In genomic region chr7:104328970-104329825, GRCh38 we compare ENCODE assay signal across 12 cellular contexts. TPM values are rescaled to one million over a fixed set of nuclear protein-coding genes. Genes with fewer than 3 reads are reported as not detected.
A peak's percentile ranks its signal among the peaks of the same experiment; 100 is the strongest.
DNase-seq lines count a peak whose midpoint lies in the region; ATAC-seq and TF ChIP-seq lines count a peak whose summit lies in the region.
"Had no signal": no experiment of that assay in that cellular context is flagged by ENCODE, and none has a peak within 500 bp of the region (broad histone marks: within the 10 kb centered on the region; RNA-seq: fewer than 3 reads in every experiment).

No MANE protein-coding gene starts in this region.

- H3K27me3 ChIP-seq in WERI-Rb-1 (ENCODE audit: insufficient read depth, low read depth, severe bottlenecking) (no peaks in the 10 kb centered on the region), iPS-20b (ENCODE audit: insufficient read depth, low read length) (peaks cover 88% of the 10 kb centered on the region), testis (no peaks in the 10 kb centered on the region)

- peak overlapping the region; percentile 53 for H3K4me3 ChIP-seq in WERI-Rb-1 (ENCODE audit: low read depth, low read length)
- H3K4me3 ChIP-seq in iPS-20b (ENCODE audit: low read length) = peak overlapping the region; percentile 80
- peak overlapping the region; percentile 6 to 38 for H3K4me3 ChIP-seq in testis
- H3K4me3 ChIP-seq: psoas muscle had no signal

- H3K36me3 ChIP-seq in WERI-Rb-1 (no peaks in the 10 kb centered on the region), iPS-20b (ENCODE audit: insufficient read depth, low read depth, low read length) (no peaks in the 10 kb centered on the region), testis (ENCODE audit: low read depth, missing control alignments) (no peaks in the 10 kb centered on the region)

- no peak for TF ChIP-seq POLR2A in testis (IDR thresholded peaks at IDR 0.05)

- ATAC-seq in activated CD8-positive, alpha-beta memory T cell treated with anti-CD3 and anti-CD28 coated beads, Interleukin-2, amount 10 ng/mL, durations not matched to agents 7 days and 5 days = no peak
- ATAC-seq in GM19328 (IDR thresholded peaks at IDR 0.05; ENCODE audit: unreplicated experiment) (no peak), GM18520 (IDR thresholded peaks at IDR 0.05; ENCODE audit: unreplicated experiment) (no peak)

- CTCF ChIA-PET in activated CD8-positive, alpha-beta memory T cell treated with anti-CD3 and anti-CD28 coated beads, Interleukin-2, amount 10 ng/mL, durations not matched to agents 7 days and 5 days (lab: Charles Lee) = no interaction called here

- H3K9me3 ChIP-seq in WERI-Rb-1 (ENCODE audit: severe bottlenecking) (no peaks in the 10 kb centered on the region), iPS-20b (ENCODE audit: insufficient read depth, low read depth, low read length) (no peaks in the 10 kb centered on the region), testis (no peaks in the 10 kb centered on the region)
- H3K9me3 ChIP-seq: psoas muscle had no signal

- H3K9ac ChIP-seq in iPS-20b (ENCODE audit: low read depth, low read length) = no peak overlapping the region

- TF ChIP-seq CTCF in WERI-Rb-1 (IDR thresholded peaks at IDR 0.05; ENCODE audit: low read depth, low read length) = no peak
- TF ChIP-seq CTCF in testis (IDR thresholded peaks at IDR 0.05) = no peak

- H3K27ac Mint-ChIP-seq in activated CD8-positive, alpha-beta memory T cell treated with anti-CD3 and anti-CD28 coated beads, Interleukin-2, amount 10 ng/mL, durations not matched to agents 7 days and 5 days = no peak overlapping the region

- peak overlapping the region; percentile 20 for H3K4me3 Mint-ChIP-seq in activated CD8-positive, alpha-beta memory T cell treated with anti-CD3 and anti-CD28 coated beads, Interleukin-2, amount 10 ng/mL, durations not matched to agents 7 days and 5 days

- WGBS in testis, 2 donors = 0 to 2% methylated on average over 23 to 51 of the region's 59 CpGs

- intact Hi-C loops in testis (cut with DNase I; ENCODE audit: low total_unique reads) = no loop called here

- H3K4me1 Mint-ChIP-seq in activated CD8-positive, alpha-beta memory T cell treated with anti-CD3 and anti-CD28 coated beads, Interleukin-2, amount 10 ng/mL, durations not matched to agents 7 days and 5 days = peaks cover 7% of the 10 kb centered on the region

- no peaks in the 10 kb centered on the region for H3K9me3 Mint-ChIP-seq in activated CD8-positive, alpha-beta memory T cell treated with anti-CD3 and anti-CD28 coated beads, Interleukin-2, amount 10 ng/mL, durations not matched to agents 7 days and 5 days (ENCODE audit: low read depth)

- DNase-seq in activated CD8-positive, alpha-beta memory T cell treated with anti-CD3 and anti-CD28 coated beads, Interleukin-2, amount 10 ng/mL, durations not matched to agents 7 days and 5 days = no peak
- DNase-seq in activated CD8-positive, alpha-beta memory T cell treated with anti-CD3 and anti-CD28 coated beads, Interleukin-2, amount 50 U/mL, for 4 hours = no peak
- DNase-seq in WERI-Rb-1 = peak; percentile 75
- DNase-seq in testis = peak; percentile 13
- DNase-seq in NCI-H2107 treated with DMSO at 0.1 percent for 48 hours (lab: John Stamatoyannopoulos, UW; ENCODE audit: unreplicated experiment) = no peak
- DNase-seq: activated naive CD4-positive, alpha-beta T cell; foreskin melanocyte; psoas muscle had no signal

- H3K4me1 ChIP-seq in iPS-20b (ENCODE audit: insufficient read depth, low read length) (peaks cover 4% of the 10 kb centered on the region; the same call in 1 of the 2 replicates), testis (no peaks in the 10 kb centered on the region)
- H3K4me1 ChIP-seq: psoas muscle had no signal

- H3K36me3 Mint-ChIP-seq in activated CD8-positive, alpha-beta memory T cell treated with anti-CD3 and anti-CD28 coated beads, Interleukin-2, amount 10 ng/mL, durations not matched to agents 7 days and 5 days = no peaks in the 10 kb centered on the region

- peaks cover 55% of the 10 kb centered on the region for H3K27me3 Mint-ChIP-seq in activated CD8-positive, alpha-beta memory T cell treated with anti-CD3 and anti-CD28 coated beads, Interleukin-2, amount 10 ng/mL, durations not matched to agents 7 days and 5 days

- H3K27ac ChIP-seq in WERI-Rb-1 (peak overlapping the region; percentile 60), iPS-20b (ENCODE audit: low read length) (no peak overlapping the region), testis (no peak overlapping the region)
- H3K27ac ChIP-seq: psoas muscle had no signal

RNA-seq across cellular contexts. Expression of gene LHFPL3, which starts 0.8 kb away (rescaled TPM):
- total RNA-seq in activated CD8-positive, alpha-beta memory T cell treated with anti-CD3 and anti-CD28 coated beads, Interleukin-2, amount 10 ng/mL, durations not matched to agents 7 days and 5 days = not detected
- total RNA-seq in testis = under 1 TPM; 0.19 to 0.47 TPM
- polyA plus RNA-seq in testis (ENCODE audit: insufficient read depth, low read depth, low replicate concordance) = 0.17 TPM
- total RNA-seq: HT1080, psoas muscle had no signal
- polyA plus RNA-seq: psoas muscle had no signal

Comparison
In these comparisons a context has a peak if more than half of its experiments do, and no peak if none do; other contexts are left out.
1. DNase-seq: peak in WERI-Rb-1 (single experiment) and testis (single experiment); none in activated CD8-positive, alpha-beta memory T cell treated with anti-CD3 and anti-CD28 coated beads, Interleukin-2, amount 10 ng/mL, durations not matched to agents 7 days and 5 days (single experiment), activated CD8-positive, alpha-beta memory T cell treated with anti-CD3 and anti-CD28 coated beads, Interleukin-2, amount 50 U/mL, for 4 hours (single experiment) and NCI-H2107 treated with DMSO at 0.1 percent for 48 hours (single experiment).
2. H3K4me3 ChIP-seq: peak in every context shown above with its lines; median percentile 80 in iPS-20b; 53 in WERI-Rb-1; 22 in testis.